Comparison of ENCODE assay signal across 16 cellular contexts in the genomic region with DNA sequence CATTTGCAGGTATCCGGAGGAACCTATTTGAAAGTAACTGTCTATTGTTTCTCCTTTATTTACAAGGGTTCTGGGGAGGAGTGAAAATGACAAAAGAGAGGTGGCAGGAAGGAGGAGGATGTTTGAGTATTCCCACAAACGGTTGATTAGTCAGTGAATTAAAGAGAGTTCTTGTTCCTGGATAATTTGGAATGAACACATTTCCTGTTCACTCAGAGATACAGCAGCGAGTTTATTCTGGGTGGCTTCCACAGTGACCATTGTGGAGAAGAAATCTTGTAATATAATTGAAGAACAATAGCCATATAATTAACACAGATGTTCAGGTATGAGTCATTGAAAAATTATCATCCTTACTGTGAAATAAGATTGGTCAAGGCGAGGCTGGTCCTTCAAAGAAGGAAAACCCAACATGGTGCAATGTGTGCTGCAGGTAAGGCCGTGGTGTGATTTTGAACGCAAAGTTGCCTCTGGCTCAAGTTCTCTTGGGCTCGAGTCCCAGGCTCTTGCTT.
DNase-seq lines count a peak whose midpoint lies in the region; ATAC-seq and TF ChIP-seq lines count a peak whose summit lies in the region.
"Had no signal": no experiment of that assay in that cellular context is flagged by ENCODE, and none has a peak within 500 bp of the region (broad histone marks: within the 10 kb centered on the region; RNA-seq: fewer than 3 reads in every experiment).

No MANE protein-coding gene starts in this region.

- H3K9me3 ChIP-seq in heart right ventricle: no peaks in the 10 kb centered on the region
- H3K9me3 ChIP-seq in right atrium auricular region: no peaks in the 10 kb centered on the region

- TF ChIP-seq CTCF in heart right ventricle (IDR thresholded peaks at IDR 0.05) (no peak), right atrium auricular region (IDR thresholded peaks at IDR 0.05) (no peak)

- intact Hi-C loops in heart right ventricle (cut with DNase I): no loop called here

- H3K27me3 ChIP-seq in heart right ventricle (no peaks in the 10 kb centered on the region), right atrium auricular region (no peaks in the 10 kb centered on the region)

- DNase-seq in heart right ventricle (no peak), right atrium auricular region (ENCODE audit: low spot score) (no peak), NCI-H2029 treated with DMSO at 0.1 percent for 48 hours (lab: John Stamatoyannopoulos, UW) (peak; percentile 33), dermis blood vessel endothelial cell (peak; percentile 74), renal cortical epithelial cell (ENCODE audit: low read depth) (peak; percentile 56), MV-4-11 (lab: John Stamatoyannopoulos, UW) (no peak)
- no peak for DNase-seq in stimulated activated CD8-positive, alpha-beta memory T cell treated with anti-CD3 and anti-CD28 coated beads, Interleukin-4, amount 100 ng/mL, for 48 hours
- DNase-seq: activated CD8-positive, alpha-beta memory T cell treated with anti-CD3 and anti-CD28 coated beads, Interleukin-2, amount 50 U/mL, for 4 hours; activated naive CD8-positive, alpha-beta T cell treated with anti-CD3 and anti-CD28 coated beads for 36 hours; DMS79; GOT3; NCI-H1092 treated with DMSO at 0.1 percent for 48 hours; NCI-H526 treated with DMSO at 0.1 percent for 48 hours; stimulated activated CD4-positive, alpha-beta T cell treated with anti-CD3 and anti-CD28 coated beads, Interleukin-4, amount 100 ng/mL, for 4 hours; stimulated activated naive CD4-positive, alpha-beta T cell had no signal

- no peaks in the 10 kb centered on the region for H3K36me3 ChIP-seq in heart right ventricle
- H3K36me3 ChIP-seq in right atrium auricular region: no peaks in the 10 kb centered on the region

- peaks cover 0 to 12% (median 0%) of the 10 kb centered on the region in 9 donors for H3K4me1 ChIP-seq in heart right ventricle
- H3K4me1 ChIP-seq in right atrium auricular region: no peaks in the 10 kb centered on the region

- H3K27ac ChIP-seq in heart right ventricle (no peak overlapping the region), right atrium auricular region (no peak overlapping the region)

- 48 to 57% methylated on average over 7 of the region's 7 CpGs for WGBS in heart right ventricle, 2 donors

- H3K4me3 ChIP-seq in heart right ventricle (no peak overlapping the region), right atrium auricular region (no peak overlapping the region)

- peak in 5 of 8 donors; percentile 35 to 70 (median 37) for ATAC-seq in heart right ventricle
- no peak for ATAC-seq in GM21528 (IDR thresholded peaks at IDR 0.05; ENCODE audit: low FRiP score, unreplicated experiment)

Comparison
In these comparisons a context has a peak if more than half of its experiments do, and no peak if none do; other contexts are left out.
1. DNase-seq: peak in NCI-H2029 treated with DMSO at 0.1 percent for 48 hours (single experiment), dermis blood vessel endothelial cell (single experiment) and renal cortical epithelial cell (single experiment); none in heart right ventricle (0 of 2), right atrium auricular region (single experiment), MV-4-11 (single experiment) and stimulated activated CD8-positive, alpha-beta memory T cell treated with anti-CD3 and anti-CD28 coated beads, Interleukin-4, amount 100 ng/mL, for 48 hours (single experiment).